ENCODE assay signal across 11 cellular contexts in genomic region chr6:107811591-107812218, GRCh38. TPM values are rescaled to one million over a fixed set of nuclear protein-coding genes. Genes with fewer than 3 reads are reported as not detected.
DNase-seq lines count a peak whose midpoint lies in the region; ATAC-seq and TF ChIP-seq lines count a peak whose summit lies in the region.
"Had no signal": no experiment of that assay in that cellular context is flagged by ENCODE, and none has a peak within 500 bp of the region (broad histone marks: within the 10 kb centered on the region; RNA-seq: fewer than 3 reads in every experiment).

No MANE protein-coding gene starts in this region.

- no peak for TF ChIP-seq CTCF in PC-3 (conservative IDR thresholded peaks at IDR 0.05; ENCODE audit: low read depth, low read length)
- TF ChIP-seq CTCF in coronary artery (IDR thresholded peaks at IDR 0.05) = no peak
- TF ChIP-seq CTCF in lower leg skin (IDR thresholded peaks at IDR 0.05) = no peak
- TF ChIP-seq CTCF in neural progenitor cell (IDR thresholded peaks at IDR 0.05) = no peak

- H3K27me3 ChIP-seq in PC-3 (ENCODE audit: low read length) (peaks cover 41% of the 10 kb centered on the region), neural progenitor cell (no peaks in the 10 kb centered on the region)

- no peaks in the 10 kb centered on the region for H3K36me3 ChIP-seq in PC-3 (ENCODE audit: low read depth, low read length)
- no peaks in the 10 kb centered on the region for H3K36me3 ChIP-seq in neural progenitor cell

- H3K9me2 ChIP-seq in PC-3 (replicated peaks; ENCODE audit: low read length) = no peaks in the 10 kb centered on the region

- H4K20me1 ChIP-seq in PC-3 (ENCODE audit: low read length) = no peaks in the 10 kb centered on the region
- H4K20me1 ChIP-seq in neural progenitor cell (ENCODE audit: low read depth) = no peaks in the 10 kb centered on the region

- H3K4me1 ChIP-seq in PC-3 (ENCODE audit: insufficient read depth, low read length) (no peaks in the 10 kb centered on the region), neural progenitor cell (peaks cover 14% of the 10 kb centered on the region)

- H3K9ac ChIP-seq in PC-3 (ENCODE audit: low read length) (no peak overlapping the region), neural progenitor cell (no peak overlapping the region)

- H3K9me3 ChIP-seq in PC-3 (ENCODE audit: low read length) (no peaks in the 10 kb centered on the region), neural progenitor cell (ENCODE audit: low read depth) (no peaks in the 10 kb centered on the region)

- no peaks in the 10 kb centered on the region for H3K27me3 Mint-ChIP-seq in naive thymus-derived CD8-positive, alpha-beta T cell
- H3K27me3 Mint-ChIP-seq in neural progenitor cell (ENCODE audit: insufficient read depth, low read depth) = peaks cover 4% of the 10 kb centered on the region

- POLR2A ChIA-PET in PC-3 (lab: Charles Lee; ENCODE audit: unreplicated experiment) = no interaction called here
- POLR2A ChIA-PET in naive thymus-derived CD8-positive, alpha-beta T cell (lab: Charles Lee) = interaction anchor here (1.3 to 1.8 kb wide), 2 partner anchors 9 to 38 kb away, joined by 3 to 5 read pairs; no protein-coding TSS in a partner anchor

- CTCF ChIA-PET in PC-3 (lab: Charles Lee) = no interaction called here

- H2AFZ ChIP-seq in PC-3 (ENCODE audit: low read length) (no peak overlapping the region), neural progenitor cell (replicated peaks) (no peak overlapping the region)

- BruUV-seq in PC-3 (replicated peaks; lab: Mats Ljungman, UMichigan) = no TSS peak

- in situ Hi-C loops in Caki2 (cut with HindIII; ENCODE audit: low pct_unique_long_range_greater_than_20kb, low sequenced_read_pairs) = no loop called here

- 46 to 61% methylated on average over 8 of the region's 8 CpGs for WGBS in lower leg skin, 2 donors

- H3K4me2 ChIP-seq in PC-3 (ENCODE audit: low read length) (0 out of 2 replicates have a peak overlapping the region, but pooled peaks have one; percentile 37), neural progenitor cell (no peak overlapping the region)

- H3K36me3 Mint-ChIP-seq in naive thymus-derived CD8-positive, alpha-beta T cell = peaks cover 0 to 67% (median 16%) of the 10 kb centered on the region in 3 donors
- no peaks in the 10 kb centered on the region for H3K36me3 Mint-ChIP-seq in neural progenitor cell

- H3K27ac ChIP-seq in PC-3 (ENCODE audit: low read length) (no peak overlapping the region), coronary artery (no peak overlapping the region), neural progenitor cell (no peak overlapping the region)

- no peak overlapping the region for H3K4me3 ChIP-seq in PC-3 (ENCODE audit: low read length)
- no peak overlapping the region for H3K4me3 ChIP-seq in coronary artery
- H3K4me3 ChIP-seq in lower leg skin (ENCODE audit: low read depth, poor library complexity, severe bottlenecking) = no peak overlapping the region
- no peak overlapping the region for H3K4me3 ChIP-seq in neural progenitor cell

- intact Hi-C loops in PC-3 (cut with micrococcal nuclease) (no loop called here), lower leg skin (cut with DNase I; ENCODE audit: low total_unique reads) (no loop called here)

- DNase-seq in Caki2 (ENCODE audit: low read depth) (peak; percentile 24), PC-3 (peak; percentile 5), coronary artery (ENCODE audit: low spot score) (peak; percentile 40), GOT3 (lab: John Stamatoyannopoulos, UW) (no peak), lower leg skin (ENCODE audit: low spot score in 2 of 2) (no peak), neural progenitor cell (ENCODE audit: low spot score) (no peak)
- no peak for DNase-seq in naive thymus-derived CD8-positive, alpha-beta T cell
- DNase-seq: erythroblast; stimulated activated CD4-positive, alpha-beta T cell treated with anti-CD3 and anti-CD28 coated beads, Interleukin-4, amount 100 ng/mL, for 24 hours; SW 1271 had no signal

- H3K4me1 Mint-ChIP-seq in naive thymus-derived CD8-positive, alpha-beta T cell = peaks cover 33 to 86% (median 80%) of the 10 kb centered on the region in 4 donors
- H3K4me1 Mint-ChIP-seq in neural progenitor cell = peaks cover 18% of the 10 kb centered on the region

- H3F3A ChIP-seq in PC-3 (ENCODE audit: low read length, unreplicated experiment) = no peaks in the 10 kb centered on the region
- H3F3A ChIP-seq in neural progenitor cell (ENCODE audit: low read depth) = peaks cover 10% of the 10 kb centered on the region

- H3K4me3 Mint-ChIP-seq in naive thymus-derived CD8-positive, alpha-beta T cell = peak overlapping the region in 4 of 10 donors; percentile 7 to 34 (median 14)
- no peak overlapping the region for H3K4me3 Mint-ChIP-seq in neural progenitor cell

- no peaks in the 10 kb centered on the region for H3K79me2 ChIP-seq in PC-3 (ENCODE audit: low read length)
- no peaks in the 10 kb centered on the region for H3K79me2 ChIP-seq in neural progenitor cell (ENCODE audit: low read depth)

- no peaks in the 10 kb centered on the region for H3K9me3 Mint-ChIP-seq in naive thymus-derived CD8-positive, alpha-beta T cell
- no peaks in the 10 kb centered on the region for H3K9me3 Mint-ChIP-seq in neural progenitor cell

- no peak for TF ChIP-seq POLR2A in lower leg skin (IDR thresholded peaks at IDR 0.05)

- ATAC-seq in PC-3 = no peak
- peak in 1 of 2 donors; percentile 26 for ATAC-seq in naive thymus-derived CD8-positive, alpha-beta T cell
- no peak for ATAC-seq in HG02852 (IDR thresholded peaks at IDR 0.05; ENCODE audit: unreplicated experiment)

- peak overlapping the region in 8 of 10 donors; percentile 7 to 80 (median 62) for H3K27ac Mint-ChIP-seq in naive thymus-derived CD8-positive, alpha-beta T cell
- H3K27ac Mint-ChIP-seq in neural progenitor cell = no peak overlapping the region

RNA-seq across cellular contexts. Expression of gene SCML4, which starts 12.4 kb away (rescaled TPM):
- not detected in 2 replicates for total RNA-seq in Caki2 (2014; rRNA removed; shearing (Covaris generic); ENCODE audit: low replicate concordance)
- not detected in 2 replicates for total RNA-seq in PC-3 (2014; rRNA removed)
- total RNA-seq in naive thymus-derived CD8-positive, alpha-beta T cell = 10 to 100 TPM; 80.9 to 81.5 TPM
- polyA plus RNA-seq in naive thymus-derived CD8-positive, alpha-beta T cell = 100 to 1,000 TPM in 1 of 3 donors, 10 to 100 TPM in 2; 56.4 to 119 (median 68.6) TPM
- under 1 TPM; 0.10 to 0.51 (median 0.38) TPM for total RNA-seq in lower leg skin
- total RNA-seq in neural progenitor cell (ENCODE audit: low replicate concordance) = not detected in 2 replicates

Comparison
In these comparisons a context has a peak if more than half of its experiments do, and no peak if none do; other contexts are left out.
1. DNase-seq: peak in Caki2 (single experiment), PC-3 (single experiment) and coronary artery (single experiment); none in naive thymus-derived CD8-positive, alpha-beta T cell (0 of 10), GOT3 (single experiment), lower leg skin (0 of 2) and neural progenitor cell (single experiment).
2. RNA of gene SCML4, which starts 12.4 kb away (total RNA-seq): 80.9 to 81.5 TPM in naive thymus-derived CD8-positive, alpha-beta T cell; 0.10 to 0.51 TPM in lower leg skin, not detected in Caki2, not detected in PC-3 and not detected in neural progenitor cell; every median in the first group is over 10 times any median in the second.